15 cellular contexts compared by ENCODE assay signal in genomic region chr22:48701296-48702030, GRCh38.
"Had no signal": no experiment of that assay in that cellular context is flagged by ENCODE, and none has a peak within 500 bp of the region (broad histone marks: within the 10 kb centered on the region; RNA-seq: fewer than 3 reads in every experiment).

No MANE protein-coding gene starts in this region.

- H3K36me3 ChIP-seq: ovary, tibial artery, vagina had no signal

- DNase-seq: activated CD4-positive, alpha-beta memory T cell treated with anti-CD3 and anti-CD28 coated beads for 36 hours; activated CD4-positive, alpha-beta T cell treated with anti-CD3 and anti-CD28 coated beads for 36 hours; activated gamma-delta T cell; activated T-cell treated with anti-CD3 and anti-CD28 coated beads, Interleukin-2, amount 50 U/mL, for 4 hours; dermis blood vessel endothelial cell; erythroblast; ovary; stimulated activated CD4-positive, alpha-beta T cell treated with anti-CD3 and anti-CD28 coated beads, Interleukin-12 subunit alpha, Interleukin-12 subunit beta, amount 100 ng/mL, for 4 hours; stimulated activated CD4-positive, alpha-beta T cell treated with anti-CD3 and anti-CD28 coated beads, Interleukin-2, amount 100 ng/mL, for 24 hours; T-helper 17 cell; tibial artery had no signal

- H3K4me3 ChIP-seq: hepatocyte, ovary, tibial artery, vagina had no signal

- H3K4me1 Mint-ChIP-seq: activated CD4-positive, alpha-beta T cell treated with anti-CD3 and anti-CD28 coated beads for 36 hours; central memory CD8-positive, alpha-beta T cell; T-helper 17 cell had no signal

- H3K4me3 Mint-ChIP-seq: activated CD4-positive, alpha-beta memory T cell treated with anti-CD3 and anti-CD28 coated beads for 36 hours; activated CD4-positive, alpha-beta T cell treated with anti-CD3 and anti-CD28 coated beads for 36 hours; activated T-cell treated with anti-CD3 and anti-CD28 coated beads, Interleukin-2, amount 50 U/mL, for 4 hours; central memory CD8-positive, alpha-beta T cell; T-helper 17 cell had no signal

- H3K27me3 Mint-ChIP-seq: activated CD4-positive, alpha-beta memory T cell treated with anti-CD3 and anti-CD28 coated beads for 36 hours; activated CD4-positive, alpha-beta T cell treated with anti-CD3 and anti-CD28 coated beads for 36 hours; central memory CD8-positive, alpha-beta T cell; T-helper 17 cell had no signal

- H3K4me2 ChIP-seq: hepatocyte had no signal

- H3K9me3 Mint-ChIP-seq: activated CD4-positive, alpha-beta memory T cell treated with anti-CD3 and anti-CD28 coated beads for 36 hours; activated naive CD4-positive, alpha-beta T cell treated with anti-CD3 and anti-CD28 coated beads, Interleukin-2, amount 50 U/mL, for 72 hours; activated T-cell treated with anti-CD3 and anti-CD28 coated beads, Interleukin-2, amount 50 U/mL, for 4 hours; central memory CD8-positive, alpha-beta T cell had no signal

- H3K36me3 Mint-ChIP-seq: activated CD4-positive, alpha-beta memory T cell treated with anti-CD3 and anti-CD28 coated beads for 36 hours; activated naive CD4-positive, alpha-beta T cell treated with anti-CD3 and anti-CD28 coated beads, Interleukin-2, amount 50 U/mL, for 72 hours had no signal

- H3K79me2 ChIP-seq: hepatocyte had no signal

- H3K27ac ChIP-seq: hepatocyte, ovary, tibial artery, vagina had no signal

- H3K9me3 ChIP-seq: ovary, tibial artery, vagina had no signal

- H2AFZ ChIP-seq: hepatocyte had no signal

- H3K4me1 ChIP-seq: vagina had no signal

- ATAC-seq: activated CD4-positive, alpha-beta T cell treated with anti-CD3 and anti-CD28 coated beads for 36 hours; activated naive CD4-positive, alpha-beta T cell treated with anti-CD3 and anti-CD28 coated beads, Interleukin-2, amount 50 U/mL, for 72 hours; T-helper 17 cell had no signal

- H3K27me3 ChIP-seq: hepatocyte, ovary, tibial artery, vagina had no signal

- H3K27ac Mint-ChIP-seq: activated CD4-positive, alpha-beta memory T cell treated with anti-CD3 and anti-CD28 coated beads for 36 hours; activated CD4-positive, alpha-beta T cell treated with anti-CD3 and anti-CD28 coated beads for 36 hours; activated naive CD4-positive, alpha-beta T cell treated with anti-CD3 and anti-CD28 coated beads, Interleukin-2, amount 50 U/mL, for 72 hours; T-helper 17 cell had no signal
